Comparison of ENCODE assay signal across 17 cellular contexts in genomic region chr16:62644030-62644812, GRCh38.
DNase-seq lines count a peak whose midpoint lies in the region; ATAC-seq, FAIRE-seq and TF ChIP-seq lines count a peak whose summit lies in the region.
"Had no signal": no experiment of that assay in that cellular context is flagged by ENCODE, and none has a peak within 500 bp of the region (broad histone marks: within the 10 kb centered on the region; RNA-seq: fewer than 3 reads in every experiment).

No MANE protein-coding gene starts in this region.

- no peak overlapping the region for H3K14ac ChIP-seq in neuronal stem cell (ENCODE audit: low read length)

- peak overlapping the region; percentile 13 for H2AFZ ChIP-seq in neuronal stem cell (ENCODE audit: low read length)
- H2AFZ ChIP-seq: GM23338 had no signal

- DNase-seq in Right ventricle myocardium inferior (ENCODE audit: missing footprints) = peak; percentile 63
- DNase-seq in cardiac septum (ENCODE audit: low spot score) = no peak
- DNase-seq in GM12891 (ENCODE audit: insufficient read length, low spot score) = no peak
- peak; percentile 76 for DNase-seq in RPMI8226
- DNase-seq in neuronal stem cell (ENCODE audit: low spot score) = no peak
- DNase-seq in NCI-H1436 (lab: John Stamatoyannopoulos, UW) = no peak
- DNase-seq in COLO829 (ENCODE audit: low spot score) = no peak
- DNase-seq in activated T-helper 2 cell treated with anti-CD3 and anti-CD28 coated beads, Interferon-gamma antibody, Interleukin-2, Interleukin-4, amounts not matched to agents 10 μg/mL and 5 μg/mL and 100 μg/mL, durations not matched to agents 14 hours and 24 hours and 36 hours (ENCODE audit: low spot score) = no peak
- DNase-seq: ACHN; Calu3; CD4-positive, CD25-positive, alpha-beta regulatory T cell; DMS 273 treated with DMSO at 0.1 percent for 48 hours; DND-41; GDM1; H9 had no signal

- no peak overlapping the region for H2BK5ac ChIP-seq in neuronal stem cell (ENCODE audit: low read length)

- H3K9me3 ChIP-seq in neuronal stem cell (replicated peaks in 1 of 2; ENCODE audit: control insufficient read depth in 2 of 2, insufficient read depth in 1 of 2, low read depth in 1 of 2, low read length in 2 of 2) = peaks cover 0 to 2% of the 10 kb centered on the region in 2 donors

- no peak overlapping the region for H3K27ac Mint-ChIP-seq in activated T-helper 2 cell treated with anti-CD3 and anti-CD28 coated beads, Interferon-gamma antibody, Interleukin-2, Interleukin-4, amounts not matched to agents 10 μg/mL and 5 μg/mL and 100 μg/mL, durations not matched to agents 14 hours and 24 hours and 36 hours
- H3K27ac Mint-ChIP-seq: GM23338 had no signal

- WGBS in neuronal stem cell (ENCODE audit: extremely low coverage in 2 of 2, insufficient read length in 2 of 2, insufficient replicate concordance in 1 of 2), 2 donors = no CpG with 5 or more reads among the region's 10 CpGs

- FAIRE-seq in GM12891 (lab: Jason Lieb, UNC) = peak; percentile 48

- ATAC-seq in Right ventricle myocardium inferior = no peak
- ATAC-seq: GM23338 had no signal

- H3K18ac ChIP-seq in neuronal stem cell (ENCODE audit: low read length) = peak overlapping the region; percentile 77

- no peak overlapping the region for H4K8ac ChIP-seq in neuronal stem cell (ENCODE audit: low read depth, low read length)

- H3K9me3 Mint-ChIP-seq in activated T-helper 2 cell treated with anti-CD3 and anti-CD28 coated beads, Interferon-gamma antibody, Interleukin-2, Interleukin-4, amounts not matched to agents 10 μg/mL and 5 μg/mL and 100 μg/mL, durations not matched to agents 14 hours and 24 hours and 36 hours = peaks cover 45% of the 10 kb centered on the region
- H3K9me3 Mint-ChIP-seq: H9 had no signal

- H3K23ac ChIP-seq in neuronal stem cell (ENCODE audit: low read depth, low read length, poor library complexity) = peak overlapping the region; percentile 48

- no peaks in the 10 kb centered on the region for H3K36me3 Mint-ChIP-seq in activated T-helper 2 cell treated with anti-CD3 and anti-CD28 coated beads, Interferon-gamma antibody, Interleukin-2, Interleukin-4, amounts not matched to agents 10 μg/mL and 5 μg/mL and 100 μg/mL, durations not matched to agents 14 hours and 24 hours and 36 hours (ENCODE audit: low read depth)
- H3K36me3 Mint-ChIP-seq: CD4-positive, CD25-positive, alpha-beta regulatory T cell had no signal

- intact Hi-C loops in Right ventricle myocardium inferior (cut with DNase I) = no loop called here
- intact Hi-C loops in cardiac septum (cut with DNase I) = loop anchor here (10.0 kb wide), 1 partner anchor 161 kb away; no protein-coding TSS in a partner anchor
- intact Hi-C loops in activated T-helper 2 cell treated with anti-CD3 and anti-CD28 coated beads, Interferon-gamma antibody, Interleukin-2, Interleukin-4, amounts not matched to agents 10 μg/mL and 5 μg/mL and 100 μg/mL, durations not matched to agents 14 hours and 24 hours and 36 hours (cut with micrococcal nuclease) = no loop called here

- H3K4me3 Mint-ChIP-seq in activated T-helper 2 cell treated with anti-CD3 and anti-CD28 coated beads, Interferon-gamma antibody, Interleukin-2, Interleukin-4, amounts not matched to agents 10 μg/mL and 5 μg/mL and 100 μg/mL, durations not matched to agents 14 hours and 24 hours and 36 hours (ENCODE audit: low read depth) = no peak overlapping the region
- H3K4me3 Mint-ChIP-seq: CD4-positive, CD25-positive, alpha-beta regulatory T cell; GM23338; H9 had no signal

- no peak overlapping the region for H3K27ac ChIP-seq in neuronal stem cell (replicated peaks; ENCODE audit: low read length)
- H3K27ac ChIP-seq: BLaER1 treated with 17β-estradiol and CSF1 and Interleukin-3, amounts not matched to agents 10 nM and 100 nM had no signal

- no peak overlapping the region for H2BK12ac ChIP-seq in neuronal stem cell (ENCODE audit: low read length)

- no peaks in the 10 kb centered on the region for H3K27me3 Mint-ChIP-seq in activated T-helper 2 cell treated with anti-CD3 and anti-CD28 coated beads, Interferon-gamma antibody, Interleukin-2, Interleukin-4, amounts not matched to agents 10 μg/mL and 5 μg/mL and 100 μg/mL, durations not matched to agents 14 hours and 24 hours and 36 hours (ENCODE audit: low read depth)
- H3K27me3 Mint-ChIP-seq: CD4-positive, CD25-positive, alpha-beta regulatory T cell had no signal

- H2BK15ac ChIP-seq in neuronal stem cell (ENCODE audit: low read length) = no peak overlapping the region

- H3K4me1 Mint-ChIP-seq in activated T-helper 2 cell treated with anti-CD3 and anti-CD28 coated beads, Interferon-gamma antibody, Interleukin-2, Interleukin-4, amounts not matched to agents 10 μg/mL and 5 μg/mL and 100 μg/mL, durations not matched to agents 14 hours and 24 hours and 36 hours (ENCODE audit: low read depth) = no peaks in the 10 kb centered on the region
- H3K4me1 Mint-ChIP-seq: CD4-positive, CD25-positive, alpha-beta regulatory T cell; H9 had no signal

- H4K91ac ChIP-seq in neuronal stem cell (ENCODE audit: low read depth, low read length, poor library complexity) = no peak overlapping the region

- no peak overlapping the region for H3K4ac ChIP-seq in neuronal stem cell (ENCODE audit: low read length)

- no peaks in the 10 kb centered on the region for H3K4me1 ChIP-seq in neuronal stem cell (ENCODE audit: control insufficient read depth in 2 of 2, insufficient read depth in 1 of 2, low read depth in 1 of 2, low read length in 2 of 2)

- H3K79me1 ChIP-seq in neuronal stem cell (ENCODE audit: low read depth, low read length) = no peaks in the 10 kb centered on the region

- H3K4me3 ChIP-seq in neuronal stem cell (ENCODE audit: low read length in 2 of 2) = peak overlapping the region in 1 of 2 donors; percentile 64
- H3K4me3 ChIP-seq: BLaER1 treated with 17β-estradiol and CSF1 and Interleukin-3, amounts not matched to agents 10 nM and 100 nM; GM23338 had no signal

- H2BK120ac ChIP-seq in neuronal stem cell (ENCODE audit: low read depth, low read length) = no peak overlapping the region

- H3K9ac ChIP-seq in neuronal stem cell (ENCODE audit: low read depth, low read length, poor library complexity) = no peak overlapping the region
- H3K9ac ChIP-seq: BLaER1 treated with 17β-estradiol and CSF1 and Interleukin-3, amounts not matched to agents 10 nM and 100 nM had no signal

- no peak for TF ChIP-seq POLR2A in GM12891 (IDR thresholded peaks at IDR 0.05; ENCODE audit: low read depth, low read length)

- no peaks in the 10 kb centered on the region for H3K27me3 ChIP-seq in neuronal stem cell (ENCODE audit: control insufficient read depth in 3 of 3, insufficient read depth in 3 of 3, low read depth in 1 of 3, low read length in 3 of 3)
- H3K27me3 ChIP-seq: BLaER1 treated with 17β-estradiol and CSF1 and Interleukin-3, amounts not matched to agents 10 nM and 100 nM had no signal

- no peak overlapping the region for H3K4me2 ChIP-seq in neuronal stem cell (ENCODE audit: insufficient read depth, low read length, poor library complexity, severe bottlenecking)
- H3K4me2 ChIP-seq: BLaER1 treated with 17β-estradiol and CSF1 and Interleukin-3, amounts not matched to agents 10 nM and 100 nM; GM23338 had no signal

- H2AK5ac ChIP-seq in neuronal stem cell (ENCODE audit: low read depth, low read length) = no peak overlapping the region

- H3K36me3 ChIP-seq in neuronal stem cell (replicated peaks in 1 of 2; ENCODE audit: control insufficient read depth in 2 of 2, insufficient read depth in 2 of 2, low read length in 2 of 2) = no peaks in the 10 kb centered on the region
- H3K36me3 ChIP-seq: BLaER1 treated with 17β-estradiol and CSF1 and Interleukin-3, amounts not matched to agents 10 nM and 100 nM had no signal

TF ChIP-seq in GM12891, 5 proteins besides CTCF, POLR2A, EP300 and RAD21:
- TF ChIP-seq POU2F2 (IDR thresholded peaks at IDR 0.05; ENCODE audit: low read depth, low read length) (no peak), POLR2AphosphoS5 (IDR thresholded peaks at IDR 0.05; ENCODE audit: low read depth, low read length) (no peak), PAX5 (IDR thresholded peaks at IDR 0.05; ENCODE audit: insufficient read depth, low read length, severe bottlenecking) (no peak), SPI1 (IDR thresholded peaks at IDR 0.05; ENCODE audit: low read depth, low read length) (no peak), TAF1 (IDR thresholded peaks at IDR 0.05; ENCODE audit: low read depth, low read length) (no peak)

Comparison
In these comparisons a context has a peak if more than half of its experiments do, and no peak if none do; other contexts are left out.
1. DNase-seq: peak in Right ventricle myocardium inferior (single experiment) and RPMI8226 (single experiment); none in cardiac septum (single experiment), GM12891 (single experiment), neuronal stem cell (single experiment), NCI-H1436 (single experiment), COLO829 (single experiment) and activated T-helper 2 cell treated with anti-CD3 and anti-CD28 coated beads, Interferon-gamma antibody, Interleukin-2, Interleukin-4, amounts not matched to agents 10 μg/mL and 5 μg/mL and 100 μg/mL, durations not matched to agents 14 hours and 24 hours and 36 hours (single experiment).